ENCODE assay signal across 8 cellular contexts in the genomic region with DNA sequence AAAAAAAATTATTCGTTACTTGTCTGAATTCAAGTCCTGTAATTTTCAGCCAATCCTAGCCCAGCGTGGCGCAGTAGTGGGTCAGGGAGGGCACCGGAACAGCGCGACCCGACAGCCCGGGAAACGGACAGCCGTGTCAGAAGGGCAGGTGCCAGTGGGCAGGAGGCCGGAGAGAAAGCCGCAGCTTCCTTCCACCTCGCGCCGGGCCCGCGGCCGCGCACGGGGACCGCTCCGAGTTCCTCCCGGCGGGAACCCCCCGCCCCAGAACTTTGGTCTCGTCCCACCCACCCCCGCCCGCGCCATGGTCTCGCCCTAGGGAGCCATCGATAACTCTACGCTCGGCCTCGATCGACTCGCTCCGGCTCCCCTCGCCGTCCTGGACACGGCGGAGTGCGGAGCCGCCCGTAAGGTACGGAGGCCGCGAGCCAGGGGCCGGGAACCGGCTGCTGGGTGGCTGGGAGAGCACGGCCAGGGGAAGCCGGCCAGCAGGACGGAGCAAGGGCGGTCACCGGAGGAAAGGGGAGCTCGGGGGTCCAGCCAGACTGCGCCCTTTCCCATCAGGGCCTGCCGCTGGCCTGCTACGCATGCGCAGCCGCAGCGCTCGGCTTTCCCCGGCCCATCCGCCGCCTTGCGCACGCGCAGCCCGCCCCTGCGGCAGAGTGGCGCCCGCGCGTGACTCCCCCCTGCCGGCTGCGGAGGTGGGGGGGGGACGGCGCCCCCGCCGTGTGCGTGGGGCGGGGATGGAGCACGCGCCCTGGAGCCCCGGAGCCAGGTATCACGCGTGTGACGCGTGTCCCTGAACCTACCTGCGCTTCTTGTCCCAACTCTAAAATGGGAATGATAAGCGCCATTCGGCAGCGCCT. TPM values are rescaled to one million over a fixed set of nuclear protein-coding genes. Genes with fewer than 3 reads are reported as not detected.
A peak's percentile ranks its signal among the peaks of the same experiment; 100 is the strongest.
DNase-seq lines count a peak whose midpoint lies in the region; ATAC-seq and TF ChIP-seq lines count a peak whose summit lies in the region.

A gene with protein sequence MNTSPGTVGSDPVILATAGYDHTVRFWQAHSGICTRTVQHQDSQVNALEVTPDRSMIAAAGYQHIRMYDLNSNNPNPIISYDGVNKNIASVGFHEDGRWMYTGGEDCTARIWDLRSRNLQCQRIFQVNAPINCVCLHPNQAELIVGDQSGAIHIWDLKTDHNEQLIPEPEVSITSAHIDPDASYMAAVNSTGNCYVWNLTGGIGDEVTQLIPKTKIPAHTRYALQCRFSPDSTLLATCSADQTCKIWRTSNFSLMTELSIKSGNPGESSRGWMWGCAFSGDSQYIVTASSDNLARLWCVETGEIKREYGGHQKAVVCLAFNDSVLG (plus strand): TSS at position 351 of the 863 bp plus-strand sequence. CDS start 632 bp downstream, outside the sequence.

- no peaks in the 10 kb centered on the region; the same call in 1 of the 2 replicates for H3K4me1 ChIP-seq in Caco-2
- peaks cover 13% of the 10 kb centered on the region for H3K4me1 ChIP-seq in OCI-LY3 (ENCODE audit: low read length)
- peaks cover 13% of the 10 kb centered on the region for H3K4me1 ChIP-seq in mucosa of stomach (ENCODE audit: control insufficient read depth, insufficient read depth, low read length)

- POLR2A ChIA-PET in Caco-2 (lab: Charles Lee): interaction anchor here (0.5 to 0.6 kb wide), 3 partner anchors 9 to 67 kb away, joined by 4 to 5 read pairs (median 4); a partner anchor contains a TSS

- no peaks in the 10 kb centered on the region for H3K27me3 ChIP-seq in Caco-2 (replicated peaks; ENCODE audit: control insufficient read depth, insufficient read depth, low read length)
- H3K27me3 ChIP-seq in OCI-LY3 (ENCODE audit: low read depth, low read length): 0 out of 2 replicates have a peak, but pooled peaks cover 2% of the 10 kb centered on the region
- no peaks in the 10 kb centered on the region for H3K27me3 ChIP-seq in mucosa of stomach (ENCODE audit: control insufficient read depth, insufficient read depth, low read length)

- DNase-seq in Caco-2 (peak; percentile 71 to 87), HS-27A (ENCODE audit: low read depth) (peak; percentile 69), activated T-cell treated with anti-CD3 and anti-CD28 coated beads for 4 hours (peak; percentile 82), epithelial cell of proximal tubule (ENCODE audit: low read depth) (no peak)
- DNase-seq in stimulated activated CD8-positive, alpha-beta memory T cell treated with anti-CD3 and anti-CD28 coated beads, Interleukin-4, amount 100 ng/mL, for 48 hours: peak; percentile 88

- peak; percentile 74 for ATAC-seq in GM19452 (IDR thresholded peaks at IDR 0.05; ENCODE audit: unreplicated experiment)

- BruUV-seq in Caco-2 (replicated peaks; lab: Mats Ljungman, UMichigan): no TSS peak

- H3K36me3 ChIP-seq in Caco-2 (ENCODE audit: control insufficient read depth, insufficient read depth, low read length) (peaks cover 3% of the 10 kb centered on the region), OCI-LY3 (replicated peaks; ENCODE audit: low read depth, low read length) (peaks cover 15% of the 10 kb centered on the region), mucosa of stomach (ENCODE audit: control insufficient read depth, insufficient read depth, low read length) (peaks cover 4% of the 10 kb centered on the region)

- no peaks in the 10 kb centered on the region for H3K9me3 Mint-ChIP-seq in Caco-2 (ENCODE audit: unreplicated experiment)

- peak within 1 kb of the TSS; percentile 78 for H3K9ac ChIP-seq in OCI-LY3 (ENCODE audit: low read length)
- peak within 1 kb of the TSS; percentile 89 for H3K9ac ChIP-seq in mucosa of stomach (ENCODE audit: low read length)

- TF ChIP-seq CTCF in Caco-2 (IDR thresholded peaks at IDR 0.05; ENCODE audit: insufficient read depth in 1 of 2, low read depth in 1 of 2, low read length in 1 of 2, severe bottlenecking in 1 of 2, unreplicated experiment in 1 of 2) (no peak), OCI-LY3 (IDR thresholded peaks at IDR 0.05; ENCODE audit: low read depth, low read length) (no peak), epithelial cell of proximal tubule (conservative IDR thresholded peaks at IDR 0.05; ENCODE audit: low read depth, low read length) (no peak)

- peaks cover 14% of the 10 kb centered on the region for H3K4me1 Mint-ChIP-seq in Caco-2 (ENCODE audit: low read depth, unreplicated experiment)

- peak within 1 kb of the TSS; percentile 90 for H3K4me2 ChIP-seq in OCI-LY3 (ENCODE audit: low read length)

- H3K27ac ChIP-seq in OCI-LY3 (ENCODE audit: low read length): peak within 1 kb of the TSS; percentile 70

- peaks cover 17% of the 10 kb centered on the region for H3K79me2 ChIP-seq in OCI-LY3 (ENCODE audit: low read length)

- CTCF ChIA-PET in Caco-2 (lab: Charles Lee): no interaction called here

- H4K20me1 ChIP-seq in OCI-LY3 (ENCODE audit: insufficient read depth, low read length): no peaks in the 10 kb centered on the region

- H2AFZ ChIP-seq in OCI-LY3 (ENCODE audit: low read depth, low read length): peak within 1 kb of the TSS; percentile 49

- peaks cover 52% of the 10 kb centered on the region for H3K36me3 Mint-ChIP-seq in Caco-2 (ENCODE audit: insufficient read depth, unreplicated experiment)

- H3K4me3 Mint-ChIP-seq in Caco-2 (ENCODE audit: unreplicated experiment): peak within 1 kb of the TSS; percentile 72

- peak within 1 kb of the TSS; percentile 90 for H3K4me3 ChIP-seq in Caco-2 (ENCODE audit: low read depth, low read length)
- peak within 1 kb of the TSS; percentile 83 for H3K4me3 ChIP-seq in OCI-LY3 (ENCODE audit: low read length)
- peak within 1 kb of the TSS; percentile 82 for H3K4me3 ChIP-seq in epithelial cell of proximal tubule (ENCODE audit: low read depth, low read length)
- H3K4me3 ChIP-seq in mucosa of stomach (ENCODE audit: low read length): peak within 1 kb of the TSS; percentile 87

- intact Hi-C loops in Caco-2 (cut with micrococcal nuclease; ENCODE audit: unreplicated experiment): no loop called here

- H3K27me3 Mint-ChIP-seq in Caco-2 (ENCODE audit: insufficient read depth, unreplicated experiment): no peaks in the 10 kb centered on the region

- peak within 1 kb of the TSS; percentile 1 for H3K27ac Mint-ChIP-seq in Caco-2 (ENCODE audit: unreplicated experiment)

- H3K9me3 ChIP-seq in Caco-2 (no peaks in the 10 kb centered on the region), OCI-LY3 (ENCODE audit: insufficient read depth, low read length) (no peaks in the 10 kb centered on the region), mucosa of stomach (ENCODE audit: control insufficient read depth, low read length) (no peaks in the 10 kb centered on the region)

RNA-seq across cellular contexts. Expression of the gene that starts here (rescaled TPM):
- total RNA-seq in Caco-2 (2022) (53.1 and 59.7 TPM in 2 replicates), epithelial cell of proximal tubule (98.2 and 134 TPM in 2 replicates)
